Comparison of ENCODE assay signal across 2 cellular contexts in the genomic region with DNA sequence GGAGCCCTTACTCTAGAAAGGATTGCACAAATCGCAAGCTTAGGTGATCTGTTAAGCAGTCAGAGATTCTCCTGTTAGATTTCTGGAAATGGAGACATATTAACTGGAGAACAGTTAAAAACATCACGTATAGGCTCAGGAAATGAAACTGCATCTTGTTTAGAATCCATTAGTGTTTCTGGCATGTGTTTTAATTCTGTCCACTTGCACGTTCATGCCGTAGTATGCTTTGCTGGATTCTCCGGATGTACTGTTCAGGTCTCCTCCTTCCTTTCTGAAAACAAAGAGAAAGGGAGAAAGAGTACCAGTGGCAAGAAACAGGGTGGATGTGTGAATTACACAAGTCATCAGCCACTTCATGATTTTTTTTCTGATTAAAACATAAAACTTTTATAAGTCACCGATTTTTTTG.
TF ChIP-seq lines count a peak whose summit lies in the region.

No MANE protein-coding gene starts in this region.

TF ChIP-seq in A549, 52 proteins besides CTCF, POLR2A, EP300 and RAD21:
- TF ChIP-seq REST (IDR thresholded peaks at IDR 0.05) (no peak), CEBPB (IDR thresholded peaks at IDR 0.05) (peak in 1 of 2 experiments; percentile 2; a peak in 1 of 4 replicates)

TF ChIP-seq in WTC11, 78 proteins besides CTCF, POLR2A, EP300 and RAD21 (continued from another document):
- TF ChIP-seq ZNF532 (CRISPR knock-in tag; IDR thresholded peaks at IDR 0.05; ENCODE audit: borderline replicate concordance) (no peak), USF1 (CRISPR knock-in tag; IDR thresholded peaks at IDR 0.05) (no peak), SMAD4 (CRISPR knock-in tag; IDR thresholded peaks at IDR 0.05) (no peak), MYBL2 (CRISPR knock-in tag; IDR thresholded peaks at IDR 0.05) (no peak), ETV6 (CRISPR knock-in tag; IDR thresholded peaks at IDR 0.05) (no peak), SOX15 (CRISPR knock-in tag; IDR thresholded peaks at IDR 0.05) (no peak), ZSCAN18 (CRISPR knock-in tag; IDR thresholded peaks at IDR 0.05) (no peak), ZNF138 (CRISPR knock-in tag; conservative IDR thresholded peaks at IDR 0.05) (no peak)
- TF ChIP-seq, protein P1, sequence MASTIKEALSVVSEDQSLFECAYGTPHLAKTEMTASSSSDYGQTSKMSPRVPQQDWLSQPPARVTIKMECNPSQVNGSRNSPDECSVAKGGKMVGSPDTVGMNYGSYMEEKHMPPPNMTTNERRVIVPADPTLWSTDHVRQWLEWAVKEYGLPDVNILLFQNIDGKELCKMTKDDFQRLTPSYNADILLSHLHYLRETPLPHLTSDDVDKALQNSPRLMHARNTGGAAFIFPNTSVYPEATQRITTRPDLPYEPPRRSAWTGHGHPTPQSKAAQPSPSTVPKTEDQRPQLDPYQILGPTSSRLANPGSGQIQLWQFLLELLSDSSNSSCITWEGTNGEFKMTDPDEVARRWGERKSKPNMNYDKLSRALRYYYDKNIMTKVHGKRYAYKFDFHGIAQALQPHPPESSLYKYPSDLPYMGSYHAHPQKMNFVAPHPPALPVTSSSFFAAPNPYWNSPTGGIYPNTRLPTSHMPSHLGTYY (CRISPR knock-in tag; IDR thresholded peaks at IDR 0.05): no peak
- TF ChIP-seq, protein P2, sequence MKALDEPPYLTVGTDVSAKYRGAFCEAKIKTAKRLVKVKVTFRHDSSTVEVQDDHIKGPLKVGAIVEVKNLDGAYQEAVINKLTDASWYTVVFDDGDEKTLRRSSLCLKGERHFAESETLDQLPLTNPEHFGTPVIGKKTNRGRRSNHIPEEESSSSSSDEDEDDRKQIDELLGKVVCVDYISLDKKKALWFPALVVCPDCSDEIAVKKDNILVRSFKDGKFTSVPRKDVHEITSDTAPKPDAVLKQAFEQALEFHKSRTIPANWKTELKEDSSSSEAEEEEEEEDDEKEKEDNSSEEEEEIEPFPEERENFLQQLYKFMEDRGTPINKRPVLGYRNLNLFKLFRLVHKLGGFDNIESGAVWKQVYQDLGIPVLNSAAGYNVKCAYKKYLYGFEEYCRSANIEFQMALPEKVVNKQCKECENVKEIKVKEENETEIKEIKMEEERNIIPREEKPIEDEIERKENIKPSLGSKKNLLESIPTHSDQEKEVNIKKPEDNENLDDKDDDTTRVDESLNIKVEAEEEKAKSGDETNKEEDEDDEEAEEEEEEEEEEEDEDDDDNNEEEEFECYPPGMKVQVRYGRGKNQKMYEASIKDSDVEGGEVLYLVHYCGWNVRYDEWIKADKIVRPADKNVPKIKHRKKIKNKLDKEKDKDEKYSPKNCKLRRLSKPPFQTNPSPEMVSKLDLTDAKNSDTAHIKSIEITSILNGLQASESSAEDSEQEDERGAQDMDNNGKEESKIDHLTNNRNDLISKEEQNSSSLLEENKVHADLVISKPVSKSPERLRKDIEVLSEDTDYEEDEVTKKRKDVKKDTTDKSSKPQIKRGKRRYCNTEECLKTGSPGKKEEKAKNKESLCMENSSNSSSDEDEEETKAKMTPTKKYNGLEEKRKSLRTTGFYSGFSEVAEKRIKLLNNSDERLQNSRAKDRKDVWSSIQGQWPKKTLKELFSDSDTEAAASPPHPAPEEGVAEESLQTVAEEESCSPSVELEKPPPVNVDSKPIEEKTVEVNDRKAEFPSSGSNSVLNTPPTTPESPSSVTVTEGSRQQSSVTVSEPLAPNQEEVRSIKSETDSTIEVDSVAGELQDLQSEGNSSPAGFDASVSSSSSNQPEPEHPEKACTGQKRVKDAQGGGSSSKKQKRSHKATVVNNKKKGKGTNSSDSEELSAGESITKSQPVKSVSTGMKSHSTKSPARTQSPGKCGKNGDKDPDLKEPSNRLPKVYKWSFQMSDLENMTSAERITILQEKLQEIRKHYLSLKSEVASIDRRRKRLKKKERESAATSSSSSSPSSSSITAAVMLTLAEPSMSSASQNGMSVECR (CRISPR knock-in tag; IDR thresholded peaks at IDR 0.05; ENCODE audit: borderline replicate concordance): no peak
